Comparison of ENCODE assay signal across 8 cellular contexts in the genomic region with DNA sequence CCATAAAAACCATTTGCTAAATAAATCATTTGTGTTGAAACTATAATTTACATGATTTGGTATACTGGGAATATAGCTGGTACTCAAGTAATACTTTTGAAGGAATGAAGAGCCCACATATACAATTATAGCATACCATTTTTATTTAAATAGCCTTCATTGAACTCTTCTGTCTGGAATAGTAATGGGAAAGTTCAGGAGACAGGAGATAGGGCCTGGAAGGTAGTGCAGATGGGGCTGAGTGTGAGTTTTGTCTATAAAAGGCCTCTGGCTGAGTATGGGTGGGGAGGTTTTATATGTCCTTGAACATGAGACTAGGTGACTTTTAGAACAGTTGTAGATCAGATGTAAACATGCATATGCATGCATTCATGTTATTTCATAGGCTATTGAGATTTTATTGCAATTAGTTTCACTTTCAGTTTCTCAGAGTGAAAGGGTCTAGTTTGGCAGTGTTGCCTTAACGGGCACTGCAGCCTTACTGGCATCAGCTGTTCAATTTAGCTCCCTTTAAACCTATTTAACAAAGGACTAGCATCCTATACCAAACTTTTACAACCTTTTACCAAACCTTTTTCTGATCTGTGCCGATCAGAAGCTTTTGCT. TPM values are rescaled to one million over a fixed set of nuclear protein-coding genes. Genes with fewer than 3 reads are reported as not detected.
A peak's percentile ranks its signal among the peaks of the same experiment; 100 is the strongest.
DNase-seq lines count a peak whose midpoint lies in the region; ATAC-seq, FAIRE-seq and TF ChIP-seq lines count a peak whose summit lies in the region.

No MANE protein-coding gene starts in this region.

- H3K27ac ChIP-seq in HepG2 (ENCODE audit: extremely low read length, insufficient read depth, low read length) (no peak overlapping the region), thymus (ENCODE audit: low read depth) (peak overlapping the region; percentile 66)

- TF ChIP-seq EP300 in HepG2 (IDR thresholded peaks at IDR 0.05; ENCODE audit: low read depth in 2 of 2, low read length in 2 of 2) (no peak), HepG2 (CRISPR knock-in tag; IDR thresholded peaks at IDR 0.05; ENCODE audit: borderline replicate concordance) (no peak)

- peaks cover 6% of the 10 kb centered on the region for H3K36me3 Mint-ChIP-seq in MCF 10A (ENCODE audit: insufficient read depth, unreplicated experiment)

- TF ChIP-seq RAD21 in HepG2 (CRISPR knock-in tag; IDR thresholded peaks at IDR 0.05): no peak

- no peak for FAIRE-seq in HepG2 (lab: Jason Lieb, UNC)

- H3K79me2 ChIP-seq in HepG2 (ENCODE audit: insufficient read depth, low read length): no peaks in the 10 kb centered on the region

- CTCF ChIA-PET in MCF 10A (lab: Yijun Ruan, JAX): interaction anchor here (0.6 to 1.9 kb wide), 5 partner anchors 14 to 681 kb away, joined by 3 to 7 read pairs (median 4); no protein-coding TSS in a partner anchor
- CTCF ChIA-PET in HepG2 (lab: Yijun Ruan, JAX; ENCODE audit: low intra/inter-chr PET ratio, low total read pairs): no interaction called here

- no peaks in the 10 kb centered on the region for H3K9me3 Mint-ChIP-seq in MCF 10A (ENCODE audit: unreplicated experiment)

- no peak for TF ChIP-seq POLR2A in HepG2 (IDR thresholded peaks at IDR 0.05; ENCODE audit: insufficient read depth in 1 of 2, low read depth in 2 of 2, low read length in 2 of 2)

- DNase-seq in BE2C: no peak
- peak; percentile 36 for DNase-seq in NCI-H345 (lab: John Stamatoyannopoulos, UW)
- DNase-seq in MCF 10A (ENCODE audit: unreplicated experiment): peak; percentile 41
- DNase-seq in HepG2 (ENCODE audit: low spot score): no peak
- no peak for DNase-seq in stimulated activated CD4-positive, alpha-beta T cell treated with anti-CD3 and anti-CD28 coated beads, Interleukin-12 subunit alpha, Interleukin-12 subunit beta, amount 100 ng/mL, for 4 hours

- BruUV-seq in MCF 10A (replicated peaks; lab: Mats Ljungman, UMichigan) (no TSS peak), HepG2 (replicated peaks; lab: Mats Ljungman, UMichigan) (no TSS peak)

- H3K4me2 ChIP-seq in HepG2 (ENCODE audit: low read depth, low read length): peak overlapping the region; percentile 76

- no peaks in the 10 kb centered on the region for H3K27me3 Mint-ChIP-seq in MCF 10A (ENCODE audit: insufficient read depth, unreplicated experiment)

- no peaks in the 10 kb centered on the region for H4K20me1 ChIP-seq in HepG2 (ENCODE audit: insufficient read depth, low read length)

- H3K36me3 ChIP-seq in BE2C (no peaks in the 10 kb centered on the region), HepG2 (replicated peaks in 1 of 2; ENCODE audit: control insufficient read depth in 1 of 2, insufficient read depth in 2 of 2, low read length in 2 of 2) (no peaks in the 10 kb centered on the region), thymus (ENCODE audit: control insufficient read depth, insufficient read depth) (no peaks in the 10 kb centered on the region)

- TF ChIP-seq CTCF in BE2C (IDR thresholded peaks at IDR 0.05; ENCODE audit: low read depth, low read length) (no peak), MCF 10A (IDR thresholded peaks at IDR 0.05; ENCODE audit: unreplicated experiment) (no peak), HepG2 (CRISPR knock-in tag; IDR thresholded peaks at IDR 0.05) (no peak)

- ATAC-seq in GM18508 (IDR thresholded peaks at IDR 0.05; ENCODE audit: insufficient read depth, unreplicated experiment): peak; percentile 70
- ATAC-seq in HG02885 (IDR thresholded peaks at IDR 0.05; ENCODE audit: poor library complexity, unreplicated experiment): peak; percentile 84
- peak; percentile 80 for ATAC-seq in HepG2

- H3K4me3 Mint-ChIP-seq in MCF 10A (ENCODE audit: unreplicated experiment): peak overlapping the region; percentile 67

- H3K4me1 ChIP-seq in BE2C (no peaks in the 10 kb centered on the region; the same call in 1 of the 2 replicates), HepG2 (ENCODE audit: insufficient read depth, low read length) (no peaks in the 10 kb centered on the region; the same call in 1 of the 2 replicates), thymus (ENCODE audit: control insufficient read depth, insufficient read depth, low read length) (no peaks in the 10 kb centered on the region)

- H2AFZ ChIP-seq in HepG2 (ENCODE audit: low read length): peak overlapping the region; percentile 94

- peak overlapping the region; percentile 59 for H3K27ac Mint-ChIP-seq in MCF 10A (ENCODE audit: low read depth, unreplicated experiment)

- in situ Hi-C loops in HepG2 (cut with HindIII; ENCODE audit: extremely low pct_ligation_motif_present, low pct_unique_long_range_greater_than_20kb): no loop called here

- 0% methylated on average over 2 of the region's 2 CpGs for WGBS in HepG2 (ENCODE audit: low lambda C conversion rate)
- WGBS in thymus: 27% methylated on average over 2 of the region's 2 CpGs

- POLR2A ChIA-PET in MCF 10A (lab: Yijun Ruan, JAX): interaction anchor here (1.1 to 2.5 kb wide), 5 partner anchors 25 to 805 kb away, joined by 3 to 37 read pairs (median 3); a partner anchor contains a TSS
- POLR2A ChIA-PET in HepG2 (lab: Yijun Ruan, JAX): interaction anchor here (1.4 kb wide), 1 partner anchor 27 kb away, joined by 5 read pairs; a partner anchor contains a TSS

- intact Hi-C loops in MCF 10A (cut with micrococcal nuclease) (no loop called here), HepG2 (cut with micrococcal nuclease; ENCODE audit: unreplicated experiment) (no loop called here)

- H3K27me3 ChIP-seq in BE2C (no peaks in the 10 kb centered on the region), HepG2 (ENCODE audit: control insufficient read depth in 1 of 2, insufficient read depth in 2 of 2, low read length in 2 of 2) (peaks cover 0 to 2% of the 10 kb centered on the region in 2 experiments; a peak in 1 of 5 replicates), thymus (ENCODE audit: control insufficient read depth, insufficient read depth) (no peaks in the 10 kb centered on the region)

- H3K4me3 ChIP-seq in BE2C (ENCODE audit: low read depth, low read length): peak overlapping the region; percentile 45
- peak overlapping the region; percentile 49 to 69 (median 63); a peak in 5 of 6 replicates for H3K4me3 ChIP-seq in HepG2 (replicated peaks in 1 of 3; ENCODE audit: insufficient read depth in 1 of 3, low read depth in 2 of 3, low read length in 3 of 3)
- H3K4me3 ChIP-seq in thymus (ENCODE audit: low read length): peak overlapping the region; percentile 43

- H3K9me3 ChIP-seq in BE2C (no peaks in the 10 kb centered on the region), HepG2 (ENCODE audit: low read length) (no peaks in the 10 kb centered on the region), thymus (ENCODE audit: control insufficient read depth) (no peaks in the 10 kb centered on the region)

- H3K9ac ChIP-seq in HepG2 (ENCODE audit: insufficient read depth, low read depth, low read length): peak overlapping the region; percentile 38; the same call in 1 of the 2 replicates

- H3K4me1 Mint-ChIP-seq in MCF 10A (ENCODE audit: insufficient read depth, unreplicated experiment): peaks cover 21% of the 10 kb centered on the region

RNA-seq across cellular contexts. Expression of a gene that starts 27.2 kb away (rescaled TPM):
- polyA plus RNA-seq in BE2C (2012; ENCODE audit: insufficient read depth, insufficient read length, low read depth): 75.2 TPM
- total RNA-seq in MCF 10A (2022) (83.4 and 96.6 TPM in 2 replicates), HepG2 (2016; rRNA removed; fragmentation: Illumina TruSeq; extraction: Trizol) (38.9 and 45.7 TPM in 2 replicates)
- 13.0 and 21.5 TPM in 2 replicates for total RNA-seq in HepG2 (2016; cell fraction: cytosol; rRNA removed; fragmentation: Illumina TruSeq; extraction: Trizol; ENCODE audit: low read depth)
- 35.7 and 40.9 TPM in 2 replicates for total RNA-seq in HepG2 (2016; cell fraction: insoluble cytoplasmic fraction; rRNA removed; fragmentation: Illumina TruSeq; extraction: Trizol)
- total RNA-seq in HepG2 (2016; cell fraction: membrane; rRNA removed; fragmentation: Illumina TruSeq; extraction: Trizol): 31.2 and 43.3 TPM in 2 replicates
- 40.0 and 42.5 TPM in 2 replicates for total RNA-seq in HepG2 (2016; cell fraction: nucleus; rRNA removed; fragmentation: Illumina TruSeq; extraction: Trizol)
- polyA plus RNA-seq in HepG2 (2011; rRNA removed) (39.0 and 47.0 TPM in 2 replicates), thymus (121 TPM)
- 14.9 and 20.6 TPM in 2 replicates for polyA plus RNA-seq in HepG2 (2011; cell fraction: cytosol; rRNA removed)
- polyA plus RNA-seq in HepG2 (2011; cell fraction: nucleus; rRNA removed): 90.0 and 93.2 TPM in 2 replicates
- polyA plus RNA-seq in HepG2 (2012): 36.7 and 38.4 TPM in 2 replicates
- 25.3 and 43.8 TPM in 2 replicates for polyA plus RNA-seq in HepG2 (2016; cell fraction: cytosol; fragmentation: Illumina TruSeq; extraction: Trizol; ENCODE audit: low read depth)
- 46.0 and 47.1 TPM in 2 replicates for polyA plus RNA-seq in HepG2 (2016; cell fraction: insoluble cytoplasmic fraction; fragmentation: Illumina TruSeq; extraction: Trizol; ENCODE audit: low read depth)
- polyA plus RNA-seq in HepG2 (2016; cell fraction: membrane; fragmentation: Illumina TruSeq; extraction: Trizol; ENCODE audit: low read depth): 30.1 and 41.0 TPM in 2 replicates
- 63.2 and 66.5 TPM in 2 replicates for polyA plus RNA-seq in HepG2 (2016; cell fraction: nucleus; fragmentation: Illumina TruSeq; extraction: Trizol; ENCODE audit: insufficient read depth, low read depth)
- polyA minus RNA-seq in HepG2 (2011; rRNA and poly(A)+ RNA removed; ENCODE audit: low replicate concordance): 31.1 and 48.7 TPM in 2 replicates
- polyA minus RNA-seq in HepG2 (2011; cell fraction: cytosol; rRNA and poly(A)+ RNA removed): 23.7 and 30.7 TPM in 2 replicates
- polyA minus RNA-seq in HepG2 (2011; cell fraction: nucleus; rRNA and poly(A)+ RNA removed): 89.0 and 94.0 TPM in 2 replicates

RNA-seq across cellular contexts. Expression of a gene that starts 27.4 kb away (rescaled TPM):
- 5.3 TPM for polyA plus RNA-seq in BE2C (2012; ENCODE audit: insufficient read depth, insufficient read length, low read depth)
- total RNA-seq in MCF 10A (2022) (10.4 and 12.4 TPM in 2 replicates), HepG2 (2016; rRNA removed; fragmentation: Illumina TruSeq; extraction: Trizol) (4.1 and 5.3 TPM in 2 replicates)
- 0.71 TPM in 2 replicates for total RNA-seq in HepG2 (2016; cell fraction: cytosol; rRNA removed; fragmentation: Illumina TruSeq; extraction: Trizol; ENCODE audit: low read depth)
- 3.3 and 5.6 TPM in 2 replicates for total RNA-seq in HepG2 (2016; cell fraction: insoluble cytoplasmic fraction; rRNA removed; fragmentation: Illumina TruSeq; extraction: Trizol)
- 1.3 and 2.8 TPM in 2 replicates for total RNA-seq in HepG2 (2016; cell fraction: membrane; rRNA removed; fragmentation: Illumina TruSeq; extraction: Trizol)
- 9.7 and 10.2 TPM in 2 replicates for total RNA-seq in HepG2 (2016; cell fraction: nucleus; rRNA removed; fragmentation: Illumina TruSeq; extraction: Trizol)
- polyA plus RNA-seq in HepG2 (2011; rRNA removed) (1.8 and 2.6 TPM in 2 replicates), thymus (9.5 TPM)
- 0.93 and 1.4 TPM in 2 replicates for polyA plus RNA-seq in HepG2 (2011; cell fraction: cytosol; rRNA removed)
- 2.4 and 2.5 TPM in 2 replicates for polyA plus RNA-seq in HepG2 (2011; cell fraction: nucleus; rRNA removed)
- polyA plus RNA-seq in HepG2 (2012): 3.8 and 4.8 TPM in 2 replicates
- 0.38 and 0.66 TPM in 2 replicates for polyA plus RNA-seq in HepG2 (2016; cell fraction: cytosol; fragmentation: Illumina TruSeq; extraction: Trizol; ENCODE audit: low read depth)
- 4.5 and 4.8 TPM in 2 replicates for polyA plus RNA-seq in HepG2 (2016; cell fraction: insoluble cytoplasmic fraction; fragmentation: Illumina TruSeq; extraction: Trizol; ENCODE audit: low read depth)
- polyA plus RNA-seq in HepG2 (2016; cell fraction: membrane; fragmentation: Illumina TruSeq; extraction: Trizol; ENCODE audit: low read depth): 0.79 and 1.2 TPM in 2 replicates
- polyA plus RNA-seq in HepG2 (2016; cell fraction: nucleus; fragmentation: Illumina TruSeq; extraction: Trizol; ENCODE audit: insufficient read depth, low read depth): 6.5 and 7.6 TPM in 2 replicates
- polyA minus RNA-seq in HepG2 (2011; rRNA and poly(A)+ RNA removed; ENCODE audit: low replicate concordance): 1.6 and 2.5 TPM in 2 replicates
- 4.0 and 7.2 TPM in 2 replicates for polyA minus RNA-seq in HepG2 (2011; cell fraction: cytosol; rRNA and poly(A)+ RNA removed)
- polyA minus RNA-seq in HepG2 (2011; cell fraction: nucleus; rRNA and poly(A)+ RNA removed): 21.9 and 22.1 TPM in 2 replicates

Comparison
In these comparisons a context has a peak if more than half of its experiments do, and no peak if none do; other contexts are left out.
1. DNase-seq: peak in NCI-H345 (single experiment) and MCF 10A (single experiment); none in BE2C (single experiment), HepG2 (single experiment) and stimulated activated CD4-positive, alpha-beta T cell treated with anti-CD3 and anti-CD28 coated beads, Interleukin-12 subunit alpha, Interleukin-12 subunit beta, amount 100 ng/mL, for 4 hours (single experiment).
2. Peak in every context shown above with its lines, with median percentiles within 50 percentile points of each other: H3K4me3 ChIP-seq and ATAC-seq.